In genomic region chr6:30207619-30208295, GRCh38 we compare ENCODE assay signal across 9 cellular contexts. TPM values are rescaled to one million over a fixed set of nuclear protein-coding genes. Genes with fewer than 3 reads are reported as not detected.
A peak's percentile ranks its signal among the peaks of the same experiment; 100 is the strongest.
DNase-seq lines count a peak whose midpoint lies in the region; ATAC-seq and TF ChIP-seq lines count a peak whose summit lies in the region.
"Had no signal": no experiment of that assay in that cellular context is flagged by ENCODE, and none has a peak within 500 bp of the region (broad histone marks: within the 10 kb centered on the region; RNA-seq: fewer than 3 reads in every experiment).

No MANE protein-coding gene starts in this region.

- intact Hi-C loops in lower lobe of right lung (cut with DNase I) = no loop called here

- H3K36me3 ChIP-seq in lower lobe of right lung = no peaks in the 10 kb centered on the region

- H3K27me3 ChIP-seq in lower lobe of right lung (ENCODE audit: low read depth) = no peaks in the 10 kb centered on the region

- peaks cover 74% of the 10 kb centered on the region for H3K4me1 Mint-ChIP-seq in activated T-cell treated with anti-CD3 and anti-CD28 coated beads, Interleukin-2, amount 50 U/mL, for 4 hours (ENCODE audit: low read depth)
- peaks cover 58 to 80% of the 10 kb centered on the region in 2 donors for H3K4me1 Mint-ChIP-seq in effector memory CD8-positive, alpha-beta T cell (ENCODE audit: low read depth in 2 of 2)
- peaks cover 50% of the 10 kb centered on the region for H3K4me1 Mint-ChIP-seq in type B pancreatic cell (ENCODE audit: unreplicated experiment)

- H3K4me1 ChIP-seq in lower lobe of right lung = peaks cover 68% of the 10 kb centered on the region

- ATAC-seq in activated T-cell treated with anti-CD3 and anti-CD28 coated beads, Interleukin-2, amount 50 U/mL, for 4 hours = no peak
- ATAC-seq in effector memory CD8-positive, alpha-beta T cell (replicated peaks) = no peak
- ATAC-seq in lower lobe of right lung (peak; percentile 9 to 22), GM21423 (IDR thresholded peaks at IDR 0.05; ENCODE audit: unreplicated experiment) (no peak), HG02970 (IDR thresholded peaks at IDR 0.05; ENCODE audit: low FRiP score, unreplicated experiment) (no peak)

- H3K4me3 Mint-ChIP-seq in activated T-cell treated with anti-CD3 and anti-CD28 coated beads, Interleukin-2, amount 50 U/mL, for 4 hours = peak overlapping the region; percentile 24
- H3K4me3 Mint-ChIP-seq in effector memory CD8-positive, alpha-beta T cell = peak overlapping the region; percentile 4 to 26
- peak overlapping the region; percentile 14 for H3K4me3 Mint-ChIP-seq in type B pancreatic cell

- H3K36me3 Mint-ChIP-seq in activated T-cell treated with anti-CD3 and anti-CD28 coated beads, Interleukin-2, amount 50 U/mL, for 4 hours (ENCODE audit: insufficient read depth) = peaks cover 16% of the 10 kb centered on the region
- H3K36me3 Mint-ChIP-seq in effector memory CD8-positive, alpha-beta T cell (ENCODE audit: insufficient read depth) = peaks cover 27% of the 10 kb centered on the region
- H3K36me3 Mint-ChIP-seq in type B pancreatic cell = peaks cover 11% of the 10 kb centered on the region

- no peaks in the 10 kb centered on the region for H3K27me3 Mint-ChIP-seq in activated T-cell treated with anti-CD3 and anti-CD28 coated beads, Interleukin-2, amount 50 U/mL, for 4 hours (ENCODE audit: low read depth)
- no peaks in the 10 kb centered on the region for H3K27me3 Mint-ChIP-seq in effector memory CD8-positive, alpha-beta T cell
- H3K27me3 Mint-ChIP-seq in type B pancreatic cell = no peaks in the 10 kb centered on the region

- H3K27ac ChIP-seq in lower lobe of right lung = peak overlapping the region; percentile 66

- TF ChIP-seq CTCF in lower lobe of right lung (IDR thresholded peaks at IDR 0.05) (no peak), type B pancreatic cell (conservative IDR thresholded peaks at IDR 0.05) (no peak)

- peak overlapping the region; percentile 5 to 17 for H3K27ac Mint-ChIP-seq in effector memory CD8-positive, alpha-beta T cell
- peak overlapping the region; percentile 44 for H3K27ac Mint-ChIP-seq in type B pancreatic cell

- H3K9me3 Mint-ChIP-seq in activated T-cell treated with anti-CD3 and anti-CD28 coated beads, Interleukin-2, amount 50 U/mL, for 4 hours = no peaks in the 10 kb centered on the region
- H3K9me3 Mint-ChIP-seq in effector memory CD8-positive, alpha-beta T cell = no peaks in the 10 kb centered on the region
- no peaks in the 10 kb centered on the region for H3K9me3 Mint-ChIP-seq in type B pancreatic cell

- H3K9me3 ChIP-seq in lower lobe of right lung = no peaks in the 10 kb centered on the region

- H3K4me3 ChIP-seq in lower lobe of right lung = no peak overlapping the region

- no peak for DNase-seq in activated T-cell treated with anti-CD3 and anti-CD28 coated beads, Interleukin-2, amount 50 U/mL, for 4 hours
- DNase-seq in activated T-cell treated with anti-CD3 and anti-CD28 coated beads, Interleukin-2, amount 50 U/mL, for 1 hour = no peak
- DNase-seq in effector memory CD8-positive, alpha-beta T cell = no peak
- no peak for DNase-seq in lower lobe of right lung
- no peak for DNase-seq in type B pancreatic cell (ENCODE audit: extremely low spot score, unreplicated experiment)
- DNase-seq in activated CD4-positive, CD25-positive, alpha-beta regulatory T cell (lab: John Stamatoyannopoulos, UW) = no peak
- DNase-seq: activated naive CD4-positive, alpha-beta T cell had no signal

RNA-seq across cellular contexts. Expression of gene TRIM26, which starts 5.4 kb away (rescaled TPM):
- total RNA-seq in activated T-cell treated with anti-CD3 and anti-CD28 coated beads, Interleukin-2, amount 50 U/mL, for 4 hours = 10 to 100 TPM; 57.1 to 72.5 (median 61.6) TPM
- 46.0 TPM for total RNA-seq in lower lobe of right lung
- 46.3 and 76.5 TPM in 2 replicates for total RNA-seq in type B pancreatic cell (ENCODE audit: low replicate concordance)

RNA-seq across cellular contexts. Expression of gene TRIM15, which starts 44.4 kb away (rescaled TPM):
- total RNA-seq in activated T-cell treated with anti-CD3 and anti-CD28 coated beads, Interleukin-2, amount 50 U/mL, for 4 hours = under 1 TPM in 1 of 3 donors, not detected in 2; 0.15 TPM
- total RNA-seq in lower lobe of right lung = not detected
- 0.92 and 1.4 TPM in 2 replicates for total RNA-seq in type B pancreatic cell (ENCODE audit: low replicate concordance)

RNA-seq across cellular contexts. Expression of gene TRIM10, which starts 46.7 kb away (rescaled TPM):
- not detected for total RNA-seq in activated T-cell treated with anti-CD3 and anti-CD28 coated beads, Interleukin-2, amount 50 U/mL, for 4 hours
- total RNA-seq in lower lobe of right lung = not detected
- total RNA-seq in type B pancreatic cell (ENCODE audit: low replicate concordance) = 0.17 TPM in 1 of 2 replicates, not detected in the other

Comparison
In these comparisons a context has a peak if more than half of its experiments do, and no peak if none do; other contexts are left out.
1. ATAC-seq: peak in lower lobe of right lung (2 of 2); none in activated T-cell treated with anti-CD3 and anti-CD28 coated beads, Interleukin-2, amount 50 U/mL, for 4 hours (0 of 2), effector memory CD8-positive, alpha-beta T cell (single experiment), GM21423 (single experiment) and HG02970 (single experiment).
2. Peak in every context shown above with its lines, with median percentiles within 50 percentile points of each other: H3K4me3 Mint-ChIP-seq.